In the genomic region with DNA sequence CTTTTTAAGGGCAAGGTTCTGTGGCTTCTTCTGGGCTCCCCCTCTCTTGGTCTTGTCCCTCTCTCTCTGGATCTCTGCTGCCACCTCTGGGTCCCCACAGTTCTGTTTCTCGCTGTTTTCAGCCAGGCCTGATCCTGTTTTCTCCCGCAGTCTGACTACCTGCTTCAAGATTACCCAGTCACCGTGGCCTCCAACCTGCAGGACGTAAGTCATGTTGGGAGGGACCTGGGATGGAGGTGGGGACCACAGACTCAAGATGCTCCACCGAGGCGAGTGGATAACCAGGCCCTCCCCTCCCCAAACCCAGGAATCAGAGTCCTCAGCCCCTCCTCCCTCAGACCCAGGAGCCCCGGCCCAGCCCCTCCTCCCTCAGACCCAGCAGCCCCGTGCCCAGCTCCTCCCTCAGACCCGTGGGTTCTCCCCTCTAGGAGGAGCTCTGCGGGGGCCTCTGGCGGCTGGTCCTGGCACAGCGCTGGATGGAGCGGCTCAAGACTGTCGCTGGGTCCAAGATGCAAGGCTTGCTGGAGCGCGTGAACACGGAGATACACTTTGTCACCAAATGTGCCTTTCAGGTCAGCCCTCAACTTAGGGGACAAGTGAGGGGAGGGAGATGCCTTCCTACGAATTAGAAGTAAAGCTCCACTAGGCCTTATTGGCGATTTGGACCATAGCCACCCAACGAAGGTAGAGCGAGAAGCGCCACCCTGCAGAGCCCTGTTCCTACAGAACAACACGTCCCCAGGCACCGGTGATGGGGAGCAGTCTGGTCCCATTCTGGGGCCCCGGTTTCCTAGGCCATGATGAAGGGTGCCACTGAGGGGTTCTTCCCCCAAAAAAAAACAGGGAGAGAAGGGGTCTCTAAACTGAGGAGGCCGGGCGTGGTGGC, we compare ENCODE assay signal across 1 cellular context.
A peak's percentile ranks its signal among the peaks of the same experiment; 100 is the strongest.
TF ChIP-seq lines count a peak whose summit lies in the region.

No MANE protein-coding gene starts in this region.

TF ChIP-seq in HepG2, 621 proteins besides CTCF, POLR2A, EP300 and RAD21 (continued from another document):
- TF ChIP-seq, protein P1, sequence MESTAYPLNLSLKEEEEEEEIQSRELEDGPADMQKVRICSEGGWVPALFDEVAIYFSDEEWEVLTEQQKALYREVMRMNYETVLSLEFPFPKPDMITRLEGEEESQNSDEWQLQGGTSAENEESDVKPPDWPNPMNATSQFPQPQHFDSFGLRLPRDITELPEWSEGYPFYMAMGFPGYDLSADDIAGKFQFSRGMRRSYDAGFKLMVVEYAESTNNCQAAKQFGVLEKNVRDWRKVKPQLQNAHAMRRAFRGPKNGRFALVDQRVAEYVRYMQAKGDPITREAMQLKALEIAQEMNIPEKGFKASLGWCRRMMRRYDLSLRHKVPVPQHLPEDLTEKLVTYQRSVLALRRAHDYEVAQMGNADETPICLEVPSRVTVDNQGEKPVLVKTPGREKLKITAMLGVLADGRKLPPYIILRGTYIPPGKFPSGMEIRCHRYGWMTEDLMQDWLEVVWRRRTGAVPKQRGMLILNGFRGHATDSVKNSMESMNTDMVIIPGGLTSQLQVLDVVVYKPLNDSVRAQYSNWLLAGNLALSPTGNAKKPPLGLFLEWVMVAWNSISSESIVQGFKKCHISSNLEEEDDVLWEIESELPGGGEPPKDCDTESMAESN (CRISPR knock-in tag; conservative IDR thresholded peaks at IDR 0.05), result 0 out of 2 replicates have a peak, but pooled peaks have one; percentile 43
- TF ChIP-seq FIP1L1 (IDR thresholded peaks at IDR 0.05; ENCODE audit: borderline replicate concordance, insufficient read depth, low read depth, low read length) (no peak), ZNF841 (CRISPR knock-in tag; IDR thresholded peaks at IDR 0.05; ENCODE audit: borderline replicate concordance) (no peak), ZNF605 (CRISPR knock-in tag; IDR thresholded peaks at IDR 0.05) (no peak), RBM39 (IDR thresholded peaks at IDR 0.05; ENCODE audit: low read depth, low read length, poor library complexity, severe bottlenecking) (peak; percentile 63), YY1 (IDR thresholded peaks at IDR 0.05; ENCODE audit: insufficient read depth, insufficient replicate concordance, low read depth, low read length) (peak; percentile 17), SUZ12 (IDR thresholded peaks at IDR 0.05; ENCODE audit: low read depth, low read length) (0 out of 2 replicates have a peak, but pooled peaks have one; percentile 12)
